ENCODE assay signal across 21 cellular contexts in the genomic region with DNA sequence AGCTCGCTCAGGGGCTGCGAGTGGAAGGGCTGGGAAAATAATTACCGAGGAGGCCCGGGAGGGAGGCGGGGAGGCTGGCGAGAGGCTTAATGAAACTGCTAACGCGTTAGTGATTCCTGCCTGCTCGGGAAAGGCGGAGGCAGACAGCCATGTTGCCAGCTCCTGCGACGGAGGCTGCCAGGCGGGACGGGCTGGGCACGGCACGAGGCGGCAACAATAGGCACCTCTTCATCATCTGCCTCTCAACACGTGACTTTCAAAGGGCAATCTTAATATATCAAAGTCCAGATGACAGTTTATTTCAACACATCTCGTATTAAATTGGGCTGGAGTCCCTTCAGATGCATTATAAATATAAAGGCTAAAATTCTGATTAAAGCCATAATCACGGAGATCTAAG.
DNase-seq lines count a peak whose midpoint lies in the region; ATAC-seq, FAIRE-seq and TF ChIP-seq lines count a peak whose summit lies in the region.
"Had no signal": no experiment of that assay in that cellular context is flagged by ENCODE, and none has a peak within 500 bp of the region (broad histone marks: within the 10 kb centered on the region; RNA-seq: fewer than 3 reads in every experiment).

No MANE protein-coding gene starts in this region.

- H3K27ac ChIP-seq in BLaER1 (peak overlapping the region; percentile 79), angular gyrus (ENCODE audit: low read depth, low read length) (peak overlapping the region; percentile 72), right lobe of liver (no peak overlapping the region), small intestine (ENCODE audit: low read depth in 1 of 2, low read length in 1 of 2) (no peak overlapping the region)
- H3K27ac ChIP-seq: PC-9 had no signal

- peaks cover 9% of the 10 kb centered on the region for H4K20me1 ChIP-seq in BLaER1

- 52% methylated on average over 14 of the region's 20 CpGs for WGBS in right lobe of liver (ENCODE audit: insufficient coverage, low coverage, low lambda C conversion rate, missing lambda C conversion rate)
- 12 to 61% (median 43%) methylated on average over 20 of the region's 20 CpGs for WGBS in small intestine, 3 donors

- no peak for FAIRE-seq in small intestine (lab: Jason Lieb, UNC)
- FAIRE-seq: A204.1, G401.6, GM12891, HTR-8/SVneo had no signal

- no peaks in the 10 kb centered on the region for H3K27me3 ChIP-seq in BLaER1
- no peaks in the 10 kb centered on the region for H3K27me3 ChIP-seq in right lobe of liver
- H3K27me3 ChIP-seq in small intestine (ENCODE audit: control insufficient read depth in 2 of 2, insufficient read depth in 2 of 2, low read length in 2 of 2) = no peaks in the 10 kb centered on the region

- TF ChIP-seq CTCF in right lobe of liver (IDR thresholded peaks at IDR 0.05) = no peak
- no peak for TF ChIP-seq CTCF in GM13976 (IDR thresholded peaks at IDR 0.05; ENCODE audit: borderline replicate concordance, control extremely low read depth, extremely low read depth, insufficient read depth, missing control alignments)

- H3K4me3 ChIP-seq in BLaER1 = peak overlapping the region; percentile 29
- H3K4me3 ChIP-seq in right lobe of liver = no peak overlapping the region
- no peak overlapping the region for H3K4me3 ChIP-seq in small intestine (ENCODE audit: low read depth in 1 of 2, low read length in 2 of 2)
- H3K4me3 ChIP-seq: GM23338, PC-9 had no signal

- in situ Hi-C loops in GM13976 (cut with MboI; ENCODE audit: low sequenced_read_pairs, unreplicated experiment) = no loop called here

- H3K4me1 ChIP-seq in BLaER1 (peaks cover 95% of the 10 kb centered on the region), right lobe of liver (no peaks in the 10 kb centered on the region), small intestine (ENCODE audit: control insufficient read depth in 2 of 2, insufficient read depth in 1 of 2, low read depth in 1 of 2, low read length in 1 of 2) (no peaks in the 10 kb centered on the region)

- H3K9ac ChIP-seq in BLaER1 = peak overlapping the region; percentile 51; the same call in 1 of the 2 replicates

- ATAC-seq in right lobe of liver (peak; percentile 10 to 51 (median 32)), GM18907 (IDR thresholded peaks at IDR 0.05; ENCODE audit: unreplicated experiment) (no peak)
- ATAC-seq: GM23338 had no signal

- no peaks in the 10 kb centered on the region for H3K9me3 ChIP-seq in BLaER1
- no peaks in the 10 kb centered on the region for H3K9me3 ChIP-seq in right lobe of liver
- H3K9me3 ChIP-seq in small intestine (ENCODE audit: control insufficient read depth, low read depth) = no peaks in the 10 kb centered on the region

- intact Hi-C loops in right lobe of liver (cut with DNase I) = no loop called here

- no peak for TF ChIP-seq POLR2A in right lobe of liver (IDR thresholded peaks at IDR 0.05)

- DNase-seq in right lobe of liver (no peak), small intestine (peak; percentile 74), NCI-H69 (lab: John Stamatoyannopoulos, UW) (no peak), GM13976 (ENCODE audit: low spot score) (no peak), SIG-M5 treated with dmso at 0.1 percent for 504 hours (lab: John Stamatoyannopoulos, UW; ENCODE audit: unreplicated experiment) (no peak)
- DNase-seq: CD4-positive, CD25-positive, alpha-beta regulatory T cell; DMS79; NCI-H146; NCI-H2107; NCI-H446; NCI-H774; PC-9; Right ventricle myocardium superior had no signal

- H3K36me3 ChIP-seq in BLaER1 (no peaks in the 10 kb centered on the region), right lobe of liver (no peaks in the 10 kb centered on the region), small intestine (ENCODE audit: control insufficient read depth in 2 of 2, insufficient read depth in 2 of 2, low read length in 2 of 2) (no peaks in the 10 kb centered on the region)

- peak overlapping the region; percentile 86 for H3K4me2 ChIP-seq in BLaER1
- H3K4me2 ChIP-seq: GM23338, PC-9 had no signal

Comparison
In these comparisons a context has a peak if more than half of its experiments do, and no peak if none do; other contexts are left out.
1. H3K27ac ChIP-seq: peak in BLaER1 (single experiment) and angular gyrus (single experiment); none in right lobe of liver (0 of 3) and small intestine (0 of 2).